2 cellular contexts compared by ENCODE assay signal in genomic region chr21:46269466-46269865, GRCh38.
TF ChIP-seq lines count a peak whose summit lies in the region.

No MANE protein-coding gene starts in this region.

TF ChIP-seq in IMR-90, 13 proteins besides CTCF, POLR2A, EP300 and RAD21:
- no peak for TF ChIP-seq RFX5 (IDR thresholded peaks at IDR 0.05; ENCODE audit: low read depth, low read length)

TF ChIP-seq in K562, 482 proteins besides CTCF, POLR2A, EP300 and RAD21:
- TF ChIP-seq TARDBP (IDR thresholded peaks at IDR 0.05): no peak
- peak; percentile 62; the same call in 1 of the 2 replicates for TF ChIP-seq POLR2G (IDR thresholded peaks at IDR 0.05; ENCODE audit: low read depth, low read length)
